ENCODE assay signal across 1 cellular context in the genomic region with DNA sequence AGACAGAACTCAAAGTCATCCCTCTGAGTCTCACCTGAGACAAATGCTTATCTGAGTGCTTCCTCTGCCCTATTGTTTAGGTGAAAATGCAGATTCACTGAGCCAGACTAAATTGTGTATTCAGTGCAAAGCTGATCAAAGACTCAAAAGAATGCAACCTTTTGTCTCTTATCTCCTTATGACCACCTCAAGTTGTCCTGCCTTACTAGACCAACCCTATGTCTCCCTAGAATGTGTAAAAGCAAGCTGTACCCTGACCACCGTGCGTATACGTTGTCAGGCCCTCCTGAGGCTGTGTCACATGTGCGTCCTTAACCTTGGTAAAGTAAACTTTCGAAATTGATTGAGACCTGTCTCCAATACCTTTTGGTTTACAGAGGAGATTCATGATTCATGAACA.
TF ChIP-seq lines count a peak whose summit lies in the region.

No MANE protein-coding gene starts in this region.

TF ChIP-seq in IMR-90, 13 proteins besides CTCF, POLR2A, EP300 and RAD21 (continued from another document):
- TF ChIP-seq RCOR1 (IDR thresholded peaks at IDR 0.05; ENCODE audit: insufficient replicate concordance, low read length) (no peak), NFE2L2 (IDR thresholded peaks at IDR 0.05; ENCODE audit: low read depth, low read length) (no peak), USF2 (IDR thresholded peaks at IDR 0.05; ENCODE audit: low read depth, low read length) (no peak), BHLHE40 (IDR thresholded peaks at IDR 0.05; ENCODE audit: low read depth, low read length) (no peak), CEBPB (IDR thresholded peaks at IDR 0.05; ENCODE audit: low read depth, low read length) (no peak)
- TF ChIP-seq, protein P1, sequence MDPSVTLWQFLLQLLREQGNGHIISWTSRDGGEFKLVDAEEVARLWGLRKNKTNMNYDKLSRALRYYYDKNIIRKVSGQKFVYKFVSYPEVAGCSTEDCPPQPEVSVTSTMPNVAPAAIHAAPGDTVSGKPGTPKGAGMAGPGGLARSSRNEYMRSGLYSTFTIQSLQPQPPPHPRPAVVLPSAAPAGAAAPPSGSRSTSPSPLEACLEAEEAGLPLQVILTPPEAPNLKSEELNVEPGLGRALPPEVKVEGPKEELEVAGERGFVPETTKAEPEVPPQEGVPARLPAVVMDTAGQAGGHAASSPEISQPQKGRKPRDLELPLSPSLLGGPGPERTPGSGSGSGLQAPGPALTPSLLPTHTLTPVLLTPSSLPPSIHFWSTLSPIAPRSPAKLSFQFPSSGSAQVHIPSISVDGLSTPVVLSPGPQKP (IDR thresholded peaks at IDR 0.05; ENCODE audit: borderline replicate concordance, low read depth, low read length): no peak
